23 cellular contexts compared by ENCODE assay signal in the genomic region with DNA sequence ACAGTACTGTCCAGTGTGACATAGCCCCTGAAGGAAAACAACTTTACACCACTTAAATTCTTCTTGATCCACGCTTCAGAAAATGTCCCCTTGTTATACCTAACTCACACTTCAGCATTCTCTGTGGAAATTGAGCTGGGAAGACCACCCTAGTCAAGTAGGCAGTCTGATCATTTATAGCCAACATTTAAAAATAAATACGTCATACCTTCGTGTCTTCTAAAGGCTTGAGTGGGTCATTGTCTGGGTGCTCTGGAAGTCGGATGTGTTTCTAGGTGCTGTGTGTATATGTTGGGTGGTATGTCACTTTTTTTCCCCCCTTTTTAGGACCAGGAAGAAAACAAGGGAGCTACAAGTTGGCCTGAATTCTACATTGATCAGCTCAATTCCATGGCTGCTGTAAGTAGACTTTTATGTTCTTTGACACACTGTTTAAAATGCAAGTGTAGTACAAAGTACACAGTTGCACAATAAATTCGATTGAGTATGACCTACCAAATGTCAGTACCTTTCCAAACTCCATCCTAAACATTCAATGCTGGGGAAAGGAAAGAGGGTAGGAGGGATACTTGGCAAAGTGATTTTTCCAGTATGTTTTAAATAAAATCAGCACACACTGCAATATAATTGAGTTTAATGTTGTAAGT.
"Had no signal": no experiment of that assay in that cellular context is flagged by ENCODE, and none has a peak within 500 bp of the region (broad histone marks: within the 10 kb centered on the region; RNA-seq: fewer than 3 reads in every experiment).

No MANE protein-coding gene starts in this region.

- H3K27ac ChIP-seq: cardiac muscle cell, foreskin keratinocyte, parathyroid adenoma, skin epidermis, upper lobe of left lung had no signal

- H3K36me3 ChIP-seq: cardiac muscle cell, thoracic aorta, upper lobe of left lung had no signal

- ATAC-seq: body of pancreas; foreskin keratinocyte; left ventricle myocardium superior; right cardiac atrium; stimulated activated effector memory CD8-positive, alpha-beta T cell treated with anti-CD3 and anti-CD28 coated beads, Interleukin-12 subunit alpha, Interleukin-12 subunit beta, amount 100 ng/mL, for 72 hours; T-cell had no signal

- H3K9me3 ChIP-seq: body of pancreas, thoracic aorta, upper lobe of left lung had no signal

- H3K27me3 ChIP-seq: body of pancreas, cardiac muscle cell, foreskin keratinocyte, upper lobe of left lung had no signal

- DNase-seq: activated CD4-positive, alpha-beta memory T cell treated with anti-CD3 and anti-CD28 coated beads for 36 hours; activated effector memory CD4-positive, alpha-beta T cell treated with Interleukin-2 at 50 U/mL for 16 hours; activated naive CD4-positive, alpha-beta T cell treated with anti-CD3 and anti-CD28 coated beads for 36 hours; activated T-cell treated with anti-CD3 and anti-CD28 coated beads, Interleukin-2, amount 50 U/mL, for 48 hours; anterior cingulate cortex; body of pancreas; effector CD8-positive, alpha-beta T cell; erythroblast; foreskin keratinocyte; immature natural killer cell; kidney glomerular epithelial cell; left ventricle myocardium superior; midbrain; nucleus accumbens; right cardiac atrium; stimulated activated CD4-positive, alpha-beta T cell treated with anti-CD3 and anti-CD28 coated beads, Interleukin-2, amount 100 ng/mL, for 24 hours; T-cell; upper lobe of left lung had no signal

- H3K4me3 ChIP-seq: body of pancreas, cardiac muscle cell, skin epidermis, thoracic aorta, upper lobe of left lung had no signal

- H3K9ac ChIP-seq: parathyroid adenoma had no signal
